ENCODE assay signal across 27 cellular contexts in the genomic region with DNA sequence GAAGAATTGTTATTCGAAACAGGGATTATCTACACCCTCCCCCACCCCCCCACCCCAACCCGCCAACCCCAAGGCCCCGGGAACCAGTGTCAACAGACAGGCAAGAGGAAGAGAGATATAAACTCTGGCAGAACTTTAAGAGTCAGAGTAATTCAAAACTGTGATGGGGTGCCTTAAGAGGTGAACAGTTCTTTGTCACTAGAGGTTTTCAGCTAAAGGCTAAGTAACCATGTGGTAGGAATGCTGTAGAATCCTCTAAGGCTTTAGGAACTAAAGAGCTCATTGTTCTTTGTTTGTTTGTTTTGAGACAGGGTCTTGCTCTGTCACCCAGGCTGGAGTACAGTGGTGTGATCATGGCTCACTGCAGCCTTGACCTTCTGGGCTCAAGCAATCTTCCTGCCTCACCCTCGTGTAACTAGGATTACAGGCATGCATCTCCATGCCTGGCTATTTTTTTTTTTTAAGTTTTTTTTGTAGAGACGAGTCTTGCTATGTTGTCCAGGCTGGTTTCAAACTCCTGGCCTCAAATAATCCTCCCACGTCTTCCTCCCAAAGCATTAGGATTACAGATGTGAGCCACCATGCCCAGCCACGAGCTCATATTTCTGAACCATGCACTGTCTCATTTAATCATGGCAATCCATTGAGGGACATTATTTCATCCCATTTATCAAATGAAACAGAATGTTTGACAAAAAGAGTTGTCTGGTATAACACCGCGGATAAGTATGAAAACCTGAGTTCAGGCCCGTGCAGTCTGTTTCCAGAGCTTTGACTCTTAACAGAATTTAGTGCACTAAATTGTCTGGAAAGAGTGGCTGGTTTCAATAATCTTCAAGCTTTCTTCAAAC. TPM values are rescaled to one million over a fixed set of nuclear protein-coding genes. Genes with fewer than 3 reads are reported as not detected.
DNase-seq lines count a peak whose midpoint lies in the region; ATAC-seq, FAIRE-seq and TF ChIP-seq lines count a peak whose summit lies in the region.
"Had no signal": no experiment of that assay in that cellular context is flagged by ENCODE, and none has a peak within 500 bp of the region (broad histone marks: within the 10 kb centered on the region; RNA-seq: fewer than 3 reads in every experiment).

No MANE protein-coding gene starts in this region.

- H3K27me3 ChIP-seq in tibial nerve (no peaks in the 10 kb centered on the region), vagina (no peaks in the 10 kb centered on the region)
- H3K27me3 ChIP-seq: BE2C, neutrophil had no signal

- 52 to 53% methylated on average over 10 of the region's 10 CpGs for WGBS in tibial nerve, 2 donors

- TF ChIP-seq EP300 in tibial nerve (IDR thresholded peaks at IDR 0.05), result peak in 1 of 2 donors; percentile 26

- no peak for DNase-seq in Right ventricle myocardium superior
- no peak for DNase-seq in left cardiac atrium
- DNase-seq in tibial nerve (ENCODE audit: low spot score in 2 of 2), result no peak
- DNase-seq in vagina (ENCODE audit: extremely low spot score in 2 of 2), result no peak
- DNase-seq in NCI-H526 treated with DMSO at 0.1 percent for 48 hours (lab: John Stamatoyannopoulos, UW), result no peak
- DNase-seq: activated CD4-positive, alpha-beta T cell treated with anti-CD3 and anti-CD28 coated beads for 4 hours; activated naive CD4-positive, alpha-beta T cell treated with anti-CD3 and anti-CD28 coated beads, Interleukin-2, amount 50 U/mL, for 16 hours; BE2C; Caco-2; central memory CD4-positive, alpha-beta T cell; head of caudate nucleus; KG1; lower lobe of right lung; MV-4-11; NCI-H187 treated with DMSO at 0.1 percent for 48 hours; NCI-H345; NCI-H82; SIG-M5; stimulated activated CD4-positive, alpha-beta T cell treated with anti-CD3 and anti-CD28 coated beads, Interleukin-4, amount 100 ng/mL, for 24 hours; stimulated activated naive CD4-positive, alpha-beta T cell treated with Interleukin-2 at 50 U/mL for 16 hours; T-cell had no signal

- H3K4me1 ChIP-seq in tibial nerve (peaks cover 0 to 42% (median 0%) of the 10 kb centered on the region in 4 donors), vagina (peaks cover 19% of the 10 kb centered on the region)
- H3K4me1 ChIP-seq: BE2C, lower lobe of right lung had no signal

- peak overlapping the region; percentile 88 for H3K27ac ChIP-seq in VCaP
- H3K27ac ChIP-seq in tibial nerve, result peak overlapping the region in 3 of 4 donors; percentile 51 to 82 (median 59)
- H3K27ac ChIP-seq in vagina, result no peak overlapping the region
- H3K27ac ChIP-seq: lower lobe of right lung, neutrophil had no signal

- peak; percentile 71 for FAIRE-seq in islet of Langerhans (lab: Jason Lieb, UNC)
- FAIRE-seq: endothelial cell of umbilical vein had no signal

- peaks cover 0 to 5% (median 0%) of the 10 kb centered on the region in 4 donors for H3K9me3 ChIP-seq in tibial nerve
- H3K9me3 ChIP-seq in vagina, result no peaks in the 10 kb centered on the region
- H3K9me3 ChIP-seq: BE2C, lower lobe of right lung, neutrophil had no signal

- TF ChIP-seq CTCF in VCaP (conservative IDR thresholded peaks at IDR 0.05) (no peak), tibial nerve (IDR thresholded peaks at IDR 0.05) (no peak), vagina (IDR thresholded peaks at IDR 0.05) (no peak)

- H3K4me3 ChIP-seq in tibial nerve (no peak overlapping the region), vagina (no peak overlapping the region)
- H3K4me3 ChIP-seq: lower lobe of right lung had no signal

- ATAC-seq in Right ventricle myocardium superior (ENCODE audit: poor library complexity) (peak; percentile 39), left cardiac atrium (no peak), GM18520 (IDR thresholded peaks at IDR 0.05; ENCODE audit: unreplicated experiment) (no peak)
- ATAC-seq: lower lobe of right lung, T-cell had no signal

- H3K36me3 ChIP-seq in tibial nerve (no peaks in the 10 kb centered on the region), vagina (no peaks in the 10 kb centered on the region)
- H3K36me3 ChIP-seq: BE2C, lower lobe of right lung, neutrophil had no signal

- intact Hi-C loops in Right ventricle myocardium superior (cut with DNase I) (no loop called here), left cardiac atrium (cut with DNase I) (no loop called here), vagina (cut with DNase I) (no loop called here)

- TF ChIP-seq POLR2A in tibial nerve (IDR thresholded peaks at IDR 0.05), result no peak
- no peak for TF ChIP-seq POLR2A in vagina (IDR thresholded peaks at IDR 0.05)

RNA-seq across cellular contexts. Expression of gene TMEM17, which starts 20.8 kb away (rescaled TPM):
- total RNA-seq in Right ventricle myocardium superior (1.7 TPM), left cardiac atrium (1 to 10 TPM; 1.3 TPM), tibial nerve (1 to 10 TPM; 1.7 to 5.9 (median 3.2) TPM), vagina (0.98 TPM)
- total RNA-seq: OCI-LY7 had no signal
